8 cellular contexts compared by ENCODE assay signal in the genomic region with DNA sequence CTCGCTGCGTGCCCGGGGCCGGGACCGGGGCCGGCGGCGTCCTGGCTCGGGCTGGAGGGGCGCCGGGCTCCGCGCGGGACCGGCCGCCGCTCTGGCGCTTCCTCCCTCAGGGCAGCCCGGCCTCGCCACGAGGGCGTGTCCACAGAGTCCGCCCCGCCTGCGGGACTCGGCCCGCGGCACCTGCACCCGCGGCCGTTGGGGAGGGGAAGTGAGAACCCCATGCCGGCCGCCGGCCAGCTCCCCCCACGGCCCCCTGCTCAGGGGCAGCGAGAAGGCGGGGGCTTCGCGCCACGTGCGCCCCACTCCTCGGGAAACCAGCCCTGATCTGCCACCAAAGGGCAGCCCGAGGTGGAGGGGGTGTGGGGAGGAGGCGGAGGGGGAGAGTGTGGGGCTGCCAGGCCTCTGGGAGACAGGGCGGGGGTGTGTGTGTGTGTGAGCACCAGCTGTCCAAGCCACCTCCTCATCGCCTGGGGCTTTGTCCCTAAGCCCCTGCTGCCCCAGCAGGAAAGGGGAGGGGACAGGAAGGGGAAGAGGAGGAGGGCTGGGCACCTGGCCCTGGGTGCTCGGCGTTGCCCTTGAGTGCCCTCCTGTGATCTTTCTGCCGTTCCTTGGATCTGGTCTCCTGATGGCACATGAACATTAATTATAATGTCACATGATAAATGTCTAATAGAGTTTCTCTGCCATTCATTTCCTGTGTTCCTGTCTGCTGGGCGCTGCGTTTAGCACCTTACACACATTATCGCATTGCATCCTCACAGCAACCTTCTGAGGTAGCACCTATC. TPM values are rescaled to one million over a fixed set of nuclear protein-coding genes. Genes with fewer than 3 reads are reported as not detected.
A peak's percentile ranks its signal among the peaks of the same experiment; 100 is the strongest.
DNase-seq lines count a peak whose midpoint lies in the region; ATAC-seq, FAIRE-seq and TF ChIP-seq lines count a peak whose summit lies in the region.

A gene with protein sequence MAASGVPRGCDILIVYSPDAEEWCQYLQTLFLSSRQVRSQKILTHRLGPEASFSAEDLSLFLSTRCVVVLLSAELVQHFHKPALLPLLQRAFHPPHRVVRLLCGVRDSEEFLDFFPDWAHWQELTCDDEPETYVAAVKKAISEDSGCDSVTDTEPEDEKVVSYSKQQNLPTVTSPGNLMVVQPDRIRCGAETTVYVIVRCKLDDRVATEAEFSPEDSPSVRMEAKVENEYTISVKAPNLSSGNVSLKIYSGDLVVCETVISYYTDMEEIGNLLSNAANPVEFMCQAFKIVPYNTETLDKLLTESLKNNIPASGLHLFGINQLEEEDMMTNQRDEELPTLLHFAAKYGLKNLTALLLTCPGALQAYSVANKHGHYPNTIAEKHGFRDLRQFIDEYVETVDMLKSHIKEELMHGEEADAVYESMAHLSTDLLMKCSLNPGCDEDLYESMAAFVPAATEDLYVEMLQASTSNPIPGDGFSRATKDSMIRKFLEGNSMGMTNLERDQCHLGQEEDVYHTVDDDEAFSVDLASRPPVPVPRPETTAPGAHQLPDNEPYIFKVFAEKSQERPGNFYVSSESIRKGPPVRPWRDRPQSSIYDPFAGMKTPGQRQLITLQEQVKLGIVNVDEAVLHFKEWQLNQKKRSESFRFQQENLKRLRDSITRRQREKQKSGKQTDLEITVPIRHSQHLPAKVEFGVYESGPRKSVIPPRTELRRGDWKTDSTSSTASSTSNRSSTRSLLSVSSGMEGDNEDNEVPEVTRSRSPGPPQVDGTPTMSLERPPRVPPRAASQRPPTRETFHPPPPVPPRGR (minus strand): TSS at position 93 of the 785 bp plus-strand sequence. CDS start 120 bp downstream, outside the sequence.

- peak within 1 kb of the TSS; percentile 90 for H3K4me3 Mint-ChIP-seq in activated CD8-positive, alpha-beta T cell treated with anti-CD3 and anti-CD28 coated beads, Interleukin-2, amount 10 ng/mL, durations not matched to agents 7 days and 5 days
- peak within 1 kb of the TSS; percentile 89 to 92 (median 89) for H3K4me3 Mint-ChIP-seq in nephron

- H3K9me3 Mint-ChIP-seq in activated CD8-positive, alpha-beta T cell treated with anti-CD3 and anti-CD28 coated beads, Interleukin-2, amount 10 ng/mL, durations not matched to agents 7 days and 5 days (ENCODE audit: insufficient read depth), result no peaks in the 10 kb centered on the region
- peaks cover 2% of the 10 kb centered on the region for H3K9me3 Mint-ChIP-seq in nephron

- TF ChIP-seq RAD21 in A549 (conservative IDR thresholded peaks at IDR 0.05 in 1 of 2, IDR thresholded peaks at IDR 0.05 in 1 of 2), result no peak; a peak in 1 of 5 replicates

- H3K9me3 ChIP-seq in A549 (no peaks in the 10 kb centered on the region), esophagus (ENCODE audit: control insufficient read depth in 2 of 2, insufficient read depth in 1 of 2, low read depth in 1 of 2, low read length in 1 of 2) (no peaks in the 10 kb centered on the region), subcutaneous abdominal adipose tissue (ENCODE audit: control insufficient read depth in 5 of 5, low read length in 5 of 5) (no peaks in the 10 kb centered on the region)

- peak; percentile 12 to 56 for DNase-seq in A549 (ENCODE audit: low read depth in 1 of 2, low spot score in 1 of 2)
- peak; percentile 57 for DNase-seq in NCI-H345 (lab: John Stamatoyannopoulos, UW)
- peak; percentile 52 for DNase-seq in activated CD8-positive, alpha-beta T cell treated with anti-CD3 and anti-CD28 coated beads, Interleukin-2, amount 10 ng/mL, durations not matched to agents 7 days and 5 days

- TF ChIP-seq EP300 in A549 (IDR thresholded peaks at IDR 0.05), result no peak

- FAIRE-seq in A549 (lab: Jason Lieb, UNC), result no peak

- ATAC-seq in A549, result peak; percentile 81
- ATAC-seq in GM18519 (IDR thresholded peaks at IDR 0.05; ENCODE audit: low FRiP score, unreplicated experiment), result peak; percentile 59
- ATAC-seq in HG03064 (IDR thresholded peaks at IDR 0.05; ENCODE audit: low read depth, unreplicated experiment), result peak; percentile 54
- ATAC-seq in activated CD8-positive, alpha-beta T cell treated with anti-CD3 and anti-CD28 coated beads, Interleukin-2, amount 10 ng/mL, durations not matched to agents 7 days and 5 days, result peak; percentile 90

- H3K4me2 ChIP-seq in A549, result peak within 1 kb of the TSS; percentile 85

- POLR2A ChIA-PET in A549 (lab: Yijun Ruan, JAX), result no interaction called here
- POLR2A ChIA-PET in activated CD8-positive, alpha-beta T cell treated with anti-CD3 and anti-CD28 coated beads, Interleukin-2, amount 10 ng/mL, durations not matched to agents 7 days and 5 days (lab: Charles Lee), result interaction anchor here (0.7 kb wide), 1 partner anchor 12 kb away, joined by 3 read pairs; no protein-coding TSS in a partner anchor

- CTCF ChIA-PET in A549 (lab: Yijun Ruan, JAX), result interaction anchor here (0.6 to 2.2 kb wide), 5 partner anchors 27 to 80 kb away, joined by 3 to 8 read pairs (median 3); no protein-coding TSS in a partner anchor
- CTCF ChIA-PET in activated CD8-positive, alpha-beta T cell treated with anti-CD3 and anti-CD28 coated beads, Interleukin-2, amount 10 ng/mL, durations not matched to agents 7 days and 5 days (lab: Charles Lee), result interaction anchor here (0.8 to 1.1 kb wide), 2 partner anchors 79 to 207 kb away, joined by 3 read pairs; a partner anchor contains a TSS

- H3K4me1 Mint-ChIP-seq in activated CD8-positive, alpha-beta T cell treated with anti-CD3 and anti-CD28 coated beads, Interleukin-2, amount 10 ng/mL, durations not matched to agents 7 days and 5 days (ENCODE audit: low read depth), result peaks cover 38% of the 10 kb centered on the region
- H3K4me1 Mint-ChIP-seq in nephron, result peaks cover 5% of the 10 kb centered on the region

- H3K4me1 ChIP-seq in A549 (no peaks in the 10 kb centered on the region), esophagus (ENCODE audit: control insufficient read depth in 2 of 2, insufficient read depth in 2 of 2, low read length in 1 of 2) (peaks cover 4 to 12% of the 10 kb centered on the region in 2 donors), subcutaneous abdominal adipose tissue (ENCODE audit: control insufficient read depth in 5 of 5, insufficient read depth in 5 of 5, low read length in 5 of 5) (peaks cover 0 to 21% (median 13%) of the 10 kb centered on the region in 5 donors)

- WGBS in A549 (ENCODE audit: missing lambda C conversion rate), result 13% methylated on average over 24 of the region's 52 CpGs
- WGBS in esophagus, 2 donors, result 1 to 3% methylated on average over 25 to 52 of the region's 52 CpGs

- peak within 1 kb of the TSS; percentile 62 for H3K4me3 ChIP-seq in A549
- H3K4me3 ChIP-seq in esophagus (ENCODE audit: low read depth in 1 of 2, low read length in 2 of 2), result peak within 1 kb of the TSS; percentile 47 to 53
- peak within 1 kb of the TSS; percentile 47 to 66 (median 57) for H3K4me3 ChIP-seq in subcutaneous abdominal adipose tissue (ENCODE audit: low read depth in 1 of 5, low read length in 5 of 5)

- no peak for TF ChIP-seq POLR2A in A549 (IDR thresholded peaks at IDR 0.05; ENCODE audit: low read length)

- peak within 1 kb of the TSS; percentile 59 to 82; a peak in 5 of 6 replicates for H3K27ac ChIP-seq in A549
- peak within 1 kb of the TSS; percentile 2 to 51 for H3K27ac ChIP-seq in esophagus (ENCODE audit: low read depth in 2 of 2, low read length in 1 of 2)
- peak within 1 kb of the TSS; percentile 37 for H3K27ac ChIP-seq in subcutaneous abdominal adipose tissue (ENCODE audit: low read depth, low read length)

- H3K9ac ChIP-seq in subcutaneous abdominal adipose tissue (ENCODE audit: low read length in 5 of 5), result peak within 1 kb of the TSS in 3 of 5 donors; percentile 42 to 66 (median 52)

- H3K27me3 ChIP-seq in esophagus (ENCODE audit: control insufficient read depth in 1 of 2, insufficient read depth in 2 of 2, low read length in 2 of 2) (no peaks in the 10 kb centered on the region), subcutaneous abdominal adipose tissue (ENCODE audit: control insufficient read depth in 5 of 5, insufficient read depth in 4 of 5, low read length in 5 of 5) (peaks cover 5 to 21% (median 9%) of the 10 kb centered on the region in 5 donors)

- H3K36me3 Mint-ChIP-seq in activated CD8-positive, alpha-beta T cell treated with anti-CD3 and anti-CD28 coated beads, Interleukin-2, amount 10 ng/mL, durations not matched to agents 7 days and 5 days (ENCODE audit: low read depth), result no peaks in the 10 kb centered on the region
- H3K36me3 Mint-ChIP-seq in nephron (ENCODE audit: low read depth), result no peaks in the 10 kb centered on the region

- TF ChIP-seq CTCF in A549 (IDR thresholded peaks at IDR 0.05), result no peak
- no peak for TF ChIP-seq CTCF in nephron (IDR thresholded peaks at IDR 0.05; ENCODE audit: unreplicated experiment in 3 of 3)

- H3K27me3 Mint-ChIP-seq in activated CD8-positive, alpha-beta T cell treated with anti-CD3 and anti-CD28 coated beads, Interleukin-2, amount 10 ng/mL, durations not matched to agents 7 days and 5 days (ENCODE audit: low read depth), result peaks cover 9% of the 10 kb centered on the region
- H3K27me3 Mint-ChIP-seq in nephron (ENCODE audit: low read depth), result peaks cover 63% of the 10 kb centered on the region

- H3K27ac Mint-ChIP-seq in activated CD8-positive, alpha-beta T cell treated with anti-CD3 and anti-CD28 coated beads, Interleukin-2, amount 10 ng/mL, durations not matched to agents 7 days and 5 days, result peak within 1 kb of the TSS; percentile 93
- no peak within 1 kb of the TSS for H3K27ac Mint-ChIP-seq in nephron

- no peaks in the 10 kb centered on the region for H3K36me3 ChIP-seq in esophagus (ENCODE audit: control insufficient read depth in 2 of 2, insufficient read depth in 2 of 2, low read length in 1 of 2)
- no peaks in the 10 kb centered on the region for H3K36me3 ChIP-seq in subcutaneous abdominal adipose tissue (ENCODE audit: control insufficient read depth in 5 of 5, insufficient read depth in 5 of 5, low read length in 5 of 5)

TF ChIP-seq in A549, 52 proteins besides CTCF, POLR2A, EP300 and RAD21 (continues in another document):
- TF ChIP-seq, protein P1, sequence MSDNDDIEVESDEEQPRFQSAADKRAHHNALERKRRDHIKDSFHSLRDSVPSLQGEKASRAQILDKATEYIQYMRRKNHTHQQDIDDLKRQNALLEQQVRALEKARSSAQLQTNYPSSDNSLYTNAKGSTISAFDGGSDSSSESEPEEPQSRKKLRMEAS (IDR thresholded peaks at IDR 0.05), result peak; percentile 22; the same call in 1 of the 2 replicates

RNA-seq across cellular contexts. Expression of the gene that starts here (rescaled TPM):
- polyA plus RNA-seq in A549 (2011; rRNA removed) (3.0 and 3.2 TPM in 2 replicates), A549 (2017; fragmentation: RNase III; extraction: RNeasy Plus Mini Kit Qiagen cat#74134 plus additional on column Dnase treatment) (1.1 to 1.9 TPM (median 1.6 TPM) in 3 replicates), esophagus (under 1 TPM; 0.31 to 0.47 TPM)
- polyA plus RNA-seq in A549 (2012; cell fraction: cytosol; rRNA removed), result 0.50 and 0.60 TPM in 2 replicates
- 0.36 and 0.51 TPM in 2 replicates for polyA plus RNA-seq in A549 (2012; cell fraction: nucleus; rRNA removed)
- 3.2 and 6.5 TPM in 2 replicates for polyA minus RNA-seq in A549 (2011; rRNA and poly(A)+ RNA removed)
- total RNA-seq in activated CD8-positive, alpha-beta T cell treated with anti-CD3 and anti-CD28 coated beads, Interleukin-2, amount 10 ng/mL, durations not matched to agents 7 days and 5 days, result 1 to 10 TPM; 6.2 to 6.8 TPM

Comparison
In these comparisons a context has a peak if more than half of its experiments do, and no peak if none do; other contexts are left out.
1. Peak in every context shown above with its lines: DNase-seq, ATAC-seq, H3K4me3 ChIP-seq and H3K27ac ChIP-seq.